ENCODE assay signal across 8 cellular contexts in the genomic region with DNA sequence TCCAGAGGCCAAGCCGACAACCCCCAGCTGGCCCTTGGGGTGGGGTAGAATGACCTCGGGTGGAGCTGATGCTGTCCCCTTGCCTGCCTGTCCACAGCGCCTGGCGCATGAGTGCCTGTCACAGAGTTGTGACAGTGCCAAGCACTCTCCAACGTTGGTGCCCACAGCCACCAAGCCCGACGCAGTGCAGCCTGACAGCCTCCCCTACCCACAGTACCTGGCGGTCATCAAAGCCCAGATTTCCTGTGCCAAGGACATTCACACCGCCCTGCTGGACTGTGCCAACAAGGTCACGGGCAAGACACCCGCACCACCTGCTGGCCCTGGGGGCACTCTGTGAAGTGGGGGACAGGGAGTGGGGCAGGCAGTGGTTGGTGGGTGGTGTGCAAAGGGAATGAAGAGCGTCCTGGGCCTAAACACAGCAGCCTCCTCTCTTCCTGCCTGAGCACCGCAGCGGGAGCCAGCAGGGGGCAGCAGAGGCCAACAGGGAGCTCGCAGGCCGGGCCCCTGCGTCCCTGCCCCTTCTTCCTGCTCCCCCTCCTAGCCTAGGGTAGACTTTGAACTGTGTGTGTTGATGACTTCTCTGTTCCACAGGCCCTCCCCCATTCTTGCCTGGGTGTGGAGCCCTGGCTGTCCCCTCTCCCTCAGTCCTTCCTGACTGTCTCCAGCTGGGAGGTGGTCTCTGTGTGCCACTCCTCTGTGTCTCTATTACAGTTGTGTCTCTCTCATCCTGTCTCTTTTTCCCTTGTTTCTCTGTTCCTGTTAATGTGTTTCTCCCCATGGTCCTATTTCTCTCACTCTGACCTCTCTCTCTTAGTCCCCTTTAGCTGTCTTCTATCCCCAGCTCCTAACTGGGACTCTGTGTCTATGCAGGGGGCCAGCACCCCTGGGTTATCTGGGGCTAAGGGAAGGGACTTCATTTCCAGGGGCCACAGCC. TPM values are rescaled to one million over a fixed set of nuclear protein-coding genes. Genes with fewer than 3 reads are reported as not detected.
DNase-seq lines count a peak whose midpoint lies in the region; ATAC-seq and TF ChIP-seq lines count a peak whose summit lies in the region.

No MANE protein-coding gene starts in this region.

- CTCF ChIA-PET in Calu3 (lab: Charles Lee): interaction anchor here (0.6 to 2.6 kb wide), 11 partner anchors 10 to 336 kb away, joined by 3 to 52 read pairs (median 3); a partner anchor contains a TSS

- no peak overlapping the region for H3K4me3 ChIP-seq in H7 (ENCODE audit: insufficient read depth, low read depth, low read length)
- H3K4me3 ChIP-seq in right cardiac atrium (ENCODE audit: low read length): no peak overlapping the region

- peak; percentile 99 for TF ChIP-seq CTCF in Calu3 (IDR thresholded peaks at IDR 0.05; ENCODE audit: unreplicated experiment)

- WGBS in right cardiac atrium: 27% methylated on average over 17 of the region's 17 CpGs

- DNase-seq in Calu3: peak; percentile 98
- peak; percentile 97 for DNase-seq in H7
- DNase-seq in NCI-H1694 (lab: John Stamatoyannopoulos, UW): peak; percentile 67
- DNase-seq in T-helper 22 cell (ENCODE audit: low read depth): peak; percentile 81
- DNase-seq in right cardiac atrium: peak; percentile 90 to 97 (median 97)
- DNase-seq in sciatic nerve (ENCODE audit: low spot score): peak; percentile 95

- peak overlapping the region; percentile 63 for H3K27ac Mint-ChIP-seq in Calu3 (ENCODE audit: unreplicated experiment)

- no TSS peak for BruUV-seq in Calu3 (replicated peaks; lab: Mats Ljungman, UMichigan)

- peaks cover 12% of the 10 kb centered on the region for H3K36me3 ChIP-seq in H7 (replicated peaks; ENCODE audit: control insufficient read depth, insufficient read depth, low read length)

- H3K27me3 ChIP-seq in H7 (ENCODE audit: control insufficient read depth, insufficient read depth, low read length) (no peaks in the 10 kb centered on the region), right cardiac atrium (ENCODE audit: control insufficient read depth, insufficient read depth) (no peaks in the 10 kb centered on the region)

- no peaks in the 10 kb centered on the region for H3K27me3 Mint-ChIP-seq in Calu3 (ENCODE audit: unreplicated experiment)

- peaks cover 4% of the 10 kb centered on the region for H3K4me1 ChIP-seq in right cardiac atrium (ENCODE audit: control insufficient read depth, insufficient read depth, low read length)

- intact Hi-C loops in Calu3 (cut with micrococcal nuclease; ENCODE audit: unreplicated experiment): loop anchor here (1.0 kb wide), 1 partner anchor 14 kb away; no protein-coding TSS in a partner anchor
- intact Hi-C loops in right cardiac atrium (cut with DNase I): no loop called here
- intact Hi-C loops in sciatic nerve (cut with DNase I): loop anchor here (10.0 kb wide), 1 partner anchor 53 kb away; a partner anchor contains a TSS

- H3K9me3 ChIP-seq in right cardiac atrium (ENCODE audit: control insufficient read depth, low read length): no peaks in the 10 kb centered on the region

- H3K4me3 Mint-ChIP-seq in Calu3 (ENCODE audit: low read depth, unreplicated experiment): no peak overlapping the region

- peaks cover 84% of the 10 kb centered on the region for H3K36me3 Mint-ChIP-seq in Calu3 (ENCODE audit: insufficient read depth, unreplicated experiment)

- ATAC-seq in right cardiac atrium (peak; percentile 82), sciatic nerve (peak; percentile 83), HG02840 (IDR thresholded peaks at IDR 0.05; ENCODE audit: low FRiP score, unreplicated experiment) (no peak)

- H3K9me3 Mint-ChIP-seq in Calu3 (ENCODE audit: low read depth, unreplicated experiment): no peaks in the 10 kb centered on the region

- H3K4me1 Mint-ChIP-seq in Calu3 (ENCODE audit: low read depth, unreplicated experiment): peaks cover 51% of the 10 kb centered on the region

- H3K27ac ChIP-seq in angular gyrus (ENCODE audit: low read depth, low read length) (peak overlapping the region; percentile 81), right cardiac atrium (ENCODE audit: low read length) (peak overlapping the region; percentile 34)

RNA-seq across cellular contexts. Expression of a gene that starts 6.5 kb away (rescaled TPM):
- 56.8 and 66.6 TPM in 2 replicates for total RNA-seq in Calu3 (2022)
- 38.2 and 41.6 TPM in 2 replicates for total RNA-seq in H7 (2014; rRNA removed; shearing (Covaris generic))
- total RNA-seq in right cardiac atrium: 10 to 100 TPM; 25.1 to 31.8 (median 27.0) TPM
- 38.3 TPM for polyA plus RNA-seq in right cardiac atrium
- total RNA-seq in sciatic nerve: 37.2 TPM

RNA-seq across cellular contexts. Expression of a gene that starts 6.7 kb away (rescaled TPM):
- total RNA-seq in Calu3 (2022) (64.3 and 72.7 TPM in 2 replicates), right cardiac atrium (10 to 100 TPM; 41.0 to 42.8 (median 41.3) TPM), sciatic nerve (38.7 TPM)
- 20.7 and 21.6 TPM in 2 replicates for total RNA-seq in H7 (2014; rRNA removed; shearing (Covaris generic))
- 43.5 TPM for polyA plus RNA-seq in right cardiac atrium

RNA-seq across cellular contexts. Expression of a gene that starts 9.0 kb away (rescaled TPM):
- total RNA-seq in Calu3 (2022): 70.8 and 107 TPM in 2 replicates
- 2.2 and 6.4 TPM in 2 replicates for total RNA-seq in H7 (2014; rRNA removed; shearing (Covaris generic))
- 100 to 1,000 TPM in 1 of 4 donors, 10 to 100 TPM in 3; 38.1 to 157 (median 56.4) TPM for total RNA-seq in right cardiac atrium
- 203 TPM for polyA plus RNA-seq in right cardiac atrium
- 342 TPM for total RNA-seq in sciatic nerve

RNA-seq across cellular contexts. Expression of a gene that starts 14.8 kb away (rescaled TPM):
- total RNA-seq in Calu3 (2022): 64.1 and 65.3 TPM in 2 replicates
- total RNA-seq in H7 (2014; rRNA removed; shearing (Covaris generic)): 34.2 and 90.9 TPM in 2 replicates
- 10 to 100 TPM; 13.1 to 29.5 (median 20.1) TPM for total RNA-seq in right cardiac atrium
- 11.3 TPM for polyA plus RNA-seq in right cardiac atrium
- 89.2 TPM for total RNA-seq in sciatic nerve

RNA-seq across cellular contexts. Expression of a gene that starts 38.1 kb away (rescaled TPM):
- 1,912 and 1,929 TPM in 2 replicates for total RNA-seq in Calu3 (2022)
- 42.4 and 55.8 TPM in 2 replicates for total RNA-seq in H7 (2014; rRNA removed; shearing (Covaris generic))
- 1,000 to 10,000 TPM; 1,282 to 1,746 (median 1,468) TPM for total RNA-seq in right cardiac atrium
- polyA plus RNA-seq in right cardiac atrium: 1,560 TPM
- total RNA-seq in sciatic nerve: 1,367 TPM

Comparison
In these comparisons a context has a peak if more than half of its experiments do, and no peak if none do; other contexts are left out.
1. intact Hi-C loops: an anchor here in Calu3 (1.0 kb wide) and sciatic nerve (10.0 kb wide); none called in right cardiac atrium.